Comparison of ENCODE assay signal across 1 cellular context in the genomic region with DNA sequence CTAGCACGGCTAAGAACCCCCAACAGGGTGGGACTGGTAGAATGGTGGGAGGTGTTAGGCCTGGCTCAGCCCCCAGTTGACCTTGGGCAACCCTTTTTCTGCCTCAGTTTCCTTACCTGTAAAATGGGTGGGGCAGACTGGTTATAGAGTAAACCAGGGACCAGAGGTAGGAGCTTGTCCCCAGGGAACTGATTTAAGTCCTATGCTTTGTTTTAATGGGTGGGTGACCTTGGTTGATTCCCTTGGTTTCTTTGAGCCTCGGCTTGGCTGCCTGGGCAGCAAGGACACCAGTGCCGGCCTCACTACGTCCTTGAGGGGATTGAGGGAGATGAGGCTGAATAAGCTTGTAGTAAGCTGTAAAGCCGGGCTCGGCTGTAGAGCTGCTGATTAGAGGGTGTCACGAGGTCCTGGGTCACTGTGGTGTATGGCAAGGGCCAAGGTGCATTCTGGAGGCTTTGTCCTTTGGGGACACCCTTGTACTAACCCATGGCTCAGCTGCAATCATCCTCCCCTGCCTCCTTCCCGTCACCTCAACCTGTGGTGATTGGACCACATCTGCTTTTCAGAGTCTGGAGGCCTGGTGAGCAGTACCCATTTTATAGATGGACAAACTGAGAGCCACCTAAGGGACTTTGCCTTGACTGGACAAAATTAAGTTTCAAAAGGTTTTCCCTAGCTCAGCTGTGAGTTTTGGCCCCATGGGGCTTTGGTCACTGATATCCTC.
TF ChIP-seq lines count a peak whose summit lies in the region.

No MANE protein-coding gene starts in this region.

TF ChIP-seq in K562, 482 proteins besides CTCF, POLR2A, EP300 and RAD21 (continued from another document):
- TF ChIP-seq, protein P1, sequence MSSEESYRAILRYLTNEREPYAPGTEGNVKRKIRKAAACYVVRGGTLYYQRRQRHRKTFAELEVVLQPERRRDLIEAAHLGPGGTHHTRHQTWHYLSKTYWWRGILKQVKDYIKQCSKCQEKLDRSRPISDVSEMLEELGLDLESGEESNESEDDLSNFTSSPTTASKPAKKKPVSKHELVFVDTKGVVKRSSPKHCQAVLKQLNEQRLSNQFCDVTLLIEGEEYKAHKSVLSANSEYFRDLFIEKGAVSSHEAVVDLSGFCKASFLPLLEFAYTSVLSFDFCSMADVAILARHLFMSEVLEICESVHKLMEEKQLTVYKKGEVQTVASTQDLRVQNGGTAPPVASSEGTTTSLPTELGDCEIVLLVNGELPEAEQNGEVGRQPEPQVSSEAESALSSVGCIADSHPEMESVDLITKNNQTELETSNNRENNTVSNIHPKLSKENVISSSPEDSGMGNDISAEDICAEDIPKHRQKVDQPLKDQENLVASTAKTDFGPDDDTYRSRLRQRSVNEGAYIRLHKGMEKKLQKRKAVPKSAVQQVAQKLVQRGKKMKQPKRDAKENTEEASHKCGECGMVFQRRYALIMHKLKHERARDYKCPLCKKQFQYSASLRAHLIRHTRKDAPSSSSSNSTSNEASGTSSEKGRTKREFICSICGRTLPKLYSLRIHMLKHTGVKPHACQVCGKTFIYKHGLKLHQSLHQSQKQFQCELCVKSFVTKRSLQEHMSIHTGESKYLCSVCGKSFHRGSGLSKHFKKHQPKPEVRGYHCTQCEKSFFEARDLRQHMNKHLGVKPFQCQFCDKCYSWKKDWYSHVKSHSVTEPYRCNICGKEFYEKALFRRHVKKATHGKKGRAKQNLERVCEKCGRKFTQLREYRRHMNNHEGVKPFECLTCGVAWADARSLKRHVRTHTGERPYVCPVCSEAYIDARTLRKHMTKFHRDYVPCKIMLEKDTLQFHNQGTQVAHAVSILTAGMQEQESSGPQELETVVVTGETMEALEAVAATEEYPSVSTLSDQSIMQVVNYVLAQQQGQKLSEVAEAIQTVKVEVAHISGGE (CRISPR knock-in tag; IDR thresholded peaks at IDR 0.05) = 0 out of 6 replicates have a peak, but pooled peaks of 1 of the 3 experiments have one; percentile 26
- no peak for TF ChIP-seq ELF2 (CRISPR knock-in tag; IDR thresholded peaks at IDR 0.05)
- TF ChIP-seq, protein P2, sequence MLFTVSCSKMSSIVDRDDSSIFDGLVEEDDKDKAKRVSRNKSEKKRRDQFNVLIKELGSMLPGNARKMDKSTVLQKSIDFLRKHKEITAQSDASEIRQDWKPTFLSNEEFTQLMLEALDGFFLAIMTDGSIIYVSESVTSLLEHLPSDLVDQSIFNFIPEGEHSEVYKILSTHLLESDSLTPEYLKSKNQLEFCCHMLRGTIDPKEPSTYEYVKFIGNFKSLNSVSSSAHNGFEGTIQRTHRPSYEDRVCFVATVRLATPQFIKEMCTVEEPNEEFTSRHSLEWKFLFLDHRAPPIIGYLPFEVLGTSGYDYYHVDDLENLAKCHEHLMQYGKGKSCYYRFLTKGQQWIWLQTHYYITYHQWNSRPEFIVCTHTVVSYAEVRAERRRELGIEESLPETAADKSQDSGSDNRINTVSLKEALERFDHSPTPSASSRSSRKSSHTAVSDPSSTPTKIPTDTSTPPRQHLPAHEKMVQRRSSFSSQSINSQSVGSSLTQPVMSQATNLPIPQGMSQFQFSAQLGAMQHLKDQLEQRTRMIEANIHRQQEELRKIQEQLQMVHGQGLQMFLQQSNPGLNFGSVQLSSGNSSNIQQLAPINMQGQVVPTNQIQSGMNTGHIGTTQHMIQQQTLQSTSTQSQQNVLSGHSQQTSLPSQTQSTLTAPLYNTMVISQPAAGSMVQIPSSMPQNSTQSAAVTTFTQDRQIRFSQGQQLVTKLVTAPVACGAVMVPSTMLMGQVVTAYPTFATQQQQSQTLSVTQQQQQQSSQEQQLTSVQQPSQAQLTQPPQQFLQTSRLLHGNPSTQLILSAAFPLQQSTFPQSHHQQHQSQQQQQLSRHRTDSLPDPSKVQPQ (CRISPR knock-in tag; IDR thresholded peaks at IDR 0.05; ENCODE audit: borderline replicate concordance) = no peak
- TF ChIP-seq ZNF785 (CRISPR knock-in tag; IDR thresholded peaks at IDR 0.05) = no peak
- TF ChIP-seq C11orf30 (IDR thresholded peaks at IDR 0.05; ENCODE audit: low read depth) = no peak
- TF ChIP-seq, protein P3, sequence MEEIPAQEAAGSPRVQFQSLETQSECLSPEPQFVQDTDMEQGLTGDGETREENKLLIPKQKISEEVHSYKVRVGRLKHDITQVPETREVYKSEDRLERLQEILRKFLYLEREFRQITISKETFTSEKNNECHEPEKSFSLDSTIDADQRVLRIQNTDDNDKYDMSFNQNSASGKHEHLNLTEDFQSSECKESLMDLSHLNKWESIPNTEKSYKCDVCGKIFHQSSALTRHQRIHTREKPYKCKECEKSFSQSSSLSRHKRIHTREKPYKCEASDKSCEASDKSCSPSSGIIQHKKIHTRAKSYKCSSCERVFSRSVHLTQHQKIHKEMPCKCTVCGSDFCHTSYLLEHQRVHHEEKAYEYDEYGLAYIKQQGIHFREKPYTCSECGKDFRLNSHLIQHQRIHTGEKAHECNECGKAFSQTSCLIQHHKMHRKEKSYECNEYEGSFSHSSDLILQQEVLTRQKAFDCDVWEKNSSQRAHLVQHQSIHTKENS (CRISPR knock-in tag; IDR thresholded peaks at IDR 0.05) = no peak
- TF ChIP-seq CEBPB (tag; IDR thresholded peaks at IDR 0.05) = no peak
- TF ChIP-seq, protein P4, sequence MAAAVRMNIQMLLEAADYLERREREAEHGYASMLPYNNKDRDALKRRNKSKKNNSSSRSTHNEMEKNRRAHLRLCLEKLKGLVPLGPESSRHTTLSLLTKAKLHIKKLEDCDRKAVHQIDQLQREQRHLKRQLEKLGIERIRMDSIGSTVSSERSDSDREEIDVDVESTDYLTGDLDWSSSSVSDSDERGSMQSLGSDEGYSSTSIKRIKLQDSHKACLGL (CRISPR knock-in tag; IDR thresholded peaks at IDR 0.05; ENCODE audit: borderline replicate concordance, poor library complexity, severe bottlenecking) = no peak
- TF ChIP-seq ZNF140 (CRISPR knock-in tag; IDR thresholded peaks at IDR 0.05) = 0 out of 2 replicates have a peak, but pooled peaks have one; percentile 29
- TF ChIP-seq ZNF589 (CRISPR knock-in tag; IDR thresholded peaks at IDR 0.05; ENCODE audit: low read depth) = no peak
- TF ChIP-seq BDP1 (IDR thresholded peaks at IDR 0.05; ENCODE audit: insufficient read depth, insufficient read length) = no peak
- peak; percentile 23; the same call in 1 of the 2 replicates for TF ChIP-seq ATF7 (IDR thresholded peaks at IDR 0.05)
- TF ChIP-seq, protein P5, sequence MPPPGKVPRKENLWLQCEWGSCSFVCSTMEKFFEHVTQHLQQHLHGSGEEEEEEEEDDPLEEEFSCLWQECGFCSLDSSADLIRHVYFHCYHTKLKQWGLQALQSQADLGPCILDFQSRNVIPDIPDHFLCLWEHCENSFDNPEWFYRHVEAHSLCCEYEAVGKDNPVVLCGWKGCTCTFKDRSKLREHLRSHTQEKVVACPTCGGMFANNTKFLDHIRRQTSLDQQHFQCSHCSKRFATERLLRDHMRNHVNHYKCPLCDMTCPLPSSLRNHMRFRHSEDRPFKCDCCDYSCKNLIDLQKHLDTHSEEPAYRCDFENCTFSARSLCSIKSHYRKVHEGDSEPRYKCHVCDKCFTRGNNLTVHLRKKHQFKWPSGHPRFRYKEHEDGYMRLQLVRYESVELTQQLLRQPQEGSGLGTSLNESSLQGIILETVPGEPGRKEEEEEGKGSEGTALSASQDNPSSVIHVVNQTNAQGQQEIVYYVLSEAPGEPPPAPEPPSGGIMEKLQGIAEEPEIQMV (tag; conservative IDR thresholded peaks at IDR 0.05; ENCODE audit: low read depth) = no peak
- peak; percentile 49 for TF ChIP-seq BRD9 (IDR thresholded peaks at IDR 0.05; ENCODE audit: low read depth, partially characterized antibody)
- peak; percentile 99 for TF ChIP-seq HDAC2 (IDR thresholded peaks at IDR 0.05)
- no peak for TF ChIP-seq SAFB2 (IDR thresholded peaks at IDR 0.05; ENCODE audit: borderline replicate concordance, low read depth, low read length, severe bottlenecking)
- no peak for TF ChIP-seq LCOR (CRISPR knock-in tag; IDR thresholded peaks at IDR 0.05)
- no peak for TF ChIP-seq U2AF2 (optimal IDR thresholded peaks at IDR 0.05; ENCODE audit: low read depth, low read length)
- TF ChIP-seq, protein P6, sequence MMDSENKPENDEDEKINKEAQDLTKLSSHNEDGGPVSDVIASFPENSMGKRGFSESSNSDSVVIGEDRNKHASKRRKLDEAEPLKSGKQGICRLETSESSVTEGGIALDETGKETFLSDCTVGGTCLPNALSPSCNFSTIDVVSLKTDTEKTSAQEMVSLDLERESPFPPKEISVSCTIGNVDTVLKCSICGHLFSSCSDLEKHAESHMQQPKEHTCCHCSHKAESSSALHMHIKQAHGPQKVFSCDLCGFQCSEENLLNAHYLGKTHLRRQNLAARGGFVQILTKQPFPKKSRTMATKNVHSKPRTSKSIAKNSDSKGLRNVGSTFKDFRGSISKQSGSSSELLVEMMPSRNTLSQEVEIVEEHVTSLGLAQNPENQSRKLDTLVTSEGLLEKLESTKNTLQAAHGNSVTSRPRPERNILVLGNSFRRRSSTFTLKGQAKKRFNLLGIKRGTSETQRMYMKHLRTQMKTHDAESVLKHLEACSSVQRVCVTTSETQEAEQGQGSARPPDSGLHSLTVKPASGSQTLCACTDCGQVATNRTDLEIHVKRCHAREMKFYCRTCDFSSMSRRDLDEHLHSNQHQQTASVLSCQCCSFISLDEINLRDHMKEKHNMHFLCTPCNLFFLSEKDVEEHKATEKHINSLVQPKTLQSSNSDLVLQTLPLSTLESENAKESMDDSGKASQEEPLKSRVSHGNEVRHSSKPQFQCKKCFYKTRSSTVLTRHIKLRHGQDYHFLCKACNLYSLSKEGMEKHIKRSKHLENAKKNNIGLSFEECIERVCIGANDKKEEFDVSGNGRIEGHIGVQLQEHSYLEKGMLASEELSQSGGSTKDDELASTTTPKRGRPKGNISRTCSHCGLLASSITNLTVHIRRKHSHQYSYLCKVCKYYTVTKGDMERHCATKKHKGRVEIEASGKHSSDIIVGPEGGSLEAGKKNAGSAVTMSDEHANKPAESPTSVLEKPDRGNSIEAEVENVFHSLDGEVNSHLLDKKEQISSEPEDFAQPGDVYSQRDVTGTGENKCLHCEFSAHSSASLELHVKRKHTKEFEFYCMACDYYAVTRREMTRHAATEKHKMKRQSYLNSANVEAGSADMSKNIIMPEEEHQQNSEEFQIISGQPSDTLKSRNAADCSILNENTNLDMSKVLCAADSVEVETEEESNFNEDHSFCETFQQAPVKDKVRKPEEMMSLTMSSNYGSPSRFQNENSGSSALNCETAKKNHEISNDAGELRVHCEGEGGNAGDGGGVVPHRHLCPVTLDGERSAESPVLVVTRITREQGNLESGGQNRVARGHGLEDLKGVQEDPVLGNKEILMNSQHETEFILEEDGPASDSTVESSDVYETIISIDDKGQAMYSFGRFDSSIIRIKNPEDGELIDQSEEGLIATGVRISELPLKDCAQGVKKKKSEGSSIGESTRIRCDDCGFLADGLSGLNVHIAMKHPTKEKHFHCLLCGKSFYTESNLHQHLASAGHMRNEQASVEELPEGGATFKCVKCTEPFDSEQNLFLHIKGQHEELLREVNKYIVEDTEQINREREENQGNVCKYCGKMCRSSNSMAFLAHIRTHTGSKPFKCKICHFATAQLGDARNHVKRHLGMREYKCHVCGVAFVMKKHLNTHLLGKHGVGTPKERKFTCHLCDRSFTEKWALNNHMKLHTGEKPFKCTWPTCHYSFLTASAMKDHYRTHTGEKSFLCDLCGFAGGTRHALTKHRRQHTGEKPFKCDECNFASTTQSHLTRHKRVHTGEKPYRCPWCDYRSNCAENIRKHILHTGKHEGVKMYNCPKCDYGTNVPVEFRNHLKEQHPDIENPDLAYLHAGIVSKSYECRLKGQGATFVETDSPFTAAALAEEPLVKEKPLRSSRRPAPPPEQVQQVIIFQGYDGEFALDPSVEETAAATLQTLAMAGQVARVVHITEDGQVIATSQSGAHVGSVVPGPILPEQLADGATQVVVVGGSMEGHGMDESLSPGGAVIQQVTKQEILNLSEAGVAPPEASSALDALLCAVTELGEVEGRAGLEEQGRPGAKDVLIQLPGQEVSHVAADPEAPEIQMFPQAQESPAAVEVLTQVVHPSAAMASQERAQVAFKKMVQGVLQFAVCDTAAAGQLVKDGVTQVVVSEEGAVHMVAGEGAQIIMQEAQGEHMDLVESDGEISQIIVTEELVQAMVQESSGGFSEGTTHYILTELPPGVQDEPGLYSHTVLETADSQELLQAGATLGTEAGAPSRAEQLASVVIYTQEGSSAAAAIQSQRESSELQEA (IDR thresholded peaks at IDR 0.05; ENCODE audit: low read depth) = no peak
- no peak for TF ChIP-seq MEF2A (IDR thresholded peaks at IDR 0.05; ENCODE audit: control insufficient read depth, low read depth, low read length)
- TF ChIP-seq SETDB1 (IDR thresholded peaks at IDR 0.05; ENCODE audit: low read length) = no peak
